ENCODE assay signal across 27 cellular contexts in genomic region chr15:39468828-39469227, GRCh38.
A peak's percentile ranks its signal among the peaks of the same experiment; 100 is the strongest.
DNase-seq lines count a peak whose midpoint lies in the region; ATAC-seq, FAIRE-seq and TF ChIP-seq lines count a peak whose summit lies in the region.
"Had no signal": no experiment of that assay in that cellular context is flagged by ENCODE, and none has a peak within 500 bp of the region (broad histone marks: within the 10 kb centered on the region; RNA-seq: fewer than 3 reads in every experiment).

No MANE protein-coding gene starts in this region.

- H3K9me1 ChIP-seq in endothelial cell of umbilical vein (replicated peaks; ENCODE audit: control insufficient read depth, extremely low read depth, insufficient read depth, low read length), result no peaks in the 10 kb centered on the region

- no peak overlapping the region for H3K4me3 Mint-ChIP-seq in naive thymus-derived CD4-positive, alpha-beta T cell
- H3K4me3 Mint-ChIP-seq: activated T-helper 17 cell treated with anti-CD3 and anti-CD28 coated beads, Interleukin-2, amount 50 U/mL, for 72 hours; naive B cell; stimulated activated memory B cell treated with anti-CD40 and anti-IgM and Interleukin-4, amounts not matched to agents 10 μg/mL and 1 μg/mL and 100 μg/mL, for 72 hours had no signal

- H3K27ac ChIP-seq in BLaER1 treated with 17β-estradiol and CSF1 and Interleukin-3, amounts not matched to agents 10 nM and 100 nM, result peak overlapping the region in 5 of 11 experiments; percentile 7 to 49 (median 14); a peak in 5 of 22 replicates
- H3K27ac ChIP-seq in endothelial cell of umbilical vein (ENCODE audit: insufficient read depth, low read depth, low read length), result peak overlapping the region; percentile 28
- H3K27ac ChIP-seq in naive thymus-derived CD4-positive, alpha-beta T cell (ENCODE audit: low read depth, low read length), result no peak overlapping the region
- H3K27ac ChIP-seq: BLaER1 had no signal

- H3K9ac ChIP-seq in BLaER1 treated with 17β-estradiol and CSF1 and Interleukin-3, amounts not matched to agents 10 nM and 100 nM, result no peak overlapping the region
- no peak overlapping the region for H3K9ac ChIP-seq in endothelial cell of umbilical vein (replicated peaks; ENCODE audit: extremely low read depth, insufficient read depth, low read length)
- H3K9ac ChIP-seq: BLaER1, SK-N-SH had no signal

- H3K4me1 Mint-ChIP-seq in naive thymus-derived CD4-positive, alpha-beta T cell, result no peaks in the 10 kb centered on the region
- H3K4me1 Mint-ChIP-seq: activated T-helper 17 cell treated with anti-CD3 and anti-CD28 coated beads, Interleukin-2, amount 50 U/mL, for 72 hours; naive B cell; stimulated activated memory B cell treated with anti-CD40 and anti-IgM and Interleukin-4, amounts not matched to agents 10 μg/mL and 1 μg/mL and 100 μg/mL, for 72 hours had no signal

- CTCF ChIA-PET in endothelial cell of umbilical vein (lab: Charles Lee), result interaction anchor here (0.9 to 2.2 kb wide), 2 partner anchors 10 to 39 kb away, joined by 3 to 7 read pairs; no protein-coding TSS in a partner anchor
- CTCF ChIA-PET in naive thymus-derived CD4-positive, alpha-beta T cell (lab: Charles Lee), result no interaction called here

- dilution Hi-C loops in endothelial cell of umbilical vein (cut with MboI; ENCODE audit: extremely low pct_ligation_motif_present, low sequenced_read_pairs), result no loop called here

- no peaks in the 10 kb centered on the region for H3K79me2 ChIP-seq in endothelial cell of umbilical vein (ENCODE audit: control insufficient read depth, insufficient read depth, low read length)

- no peak for FAIRE-seq in endothelial cell of umbilical vein (lab: Jason Lieb, UNC)
- FAIRE-seq: astrocyte, D721Med had no signal

- H3K4me1 ChIP-seq in BLaER1 treated with 17β-estradiol and CSF1 and Interleukin-3, amounts not matched to agents 10 nM and 100 nM, result peaks cover 24 to 71% (median 33%) of the 10 kb centered on the region in 10 experiments
- peaks cover 13% of the 10 kb centered on the region for H3K4me1 ChIP-seq in endothelial cell of umbilical vein (ENCODE audit: control insufficient read depth, extremely low read depth, insufficient read depth, low read length)
- H3K4me1 ChIP-seq in naive thymus-derived CD4-positive, alpha-beta T cell (ENCODE audit: control insufficient read depth in 2 of 2, insufficient read depth in 2 of 2, low read length in 2 of 2), result no peaks in the 10 kb centered on the region

- peak overlapping the region in 6 of 11 experiments; percentile 15 to 73 (median 63); a peak in 10 of 22 replicates for H3K4me2 ChIP-seq in BLaER1 treated with 17β-estradiol and CSF1 and Interleukin-3, amounts not matched to agents 10 nM and 100 nM
- H3K4me2 ChIP-seq in endothelial cell of umbilical vein (ENCODE audit: insufficient read depth, low read length), result no peak overlapping the region
- H3K4me2 ChIP-seq: BLaER1, SK-N-SH had no signal

- H3K27ac Mint-ChIP-seq in naive thymus-derived CD4-positive, alpha-beta T cell, result no peak overlapping the region
- H3K27ac Mint-ChIP-seq: activated naive CD4-positive, alpha-beta T cell treated with anti-CD3 and anti-CD28 coated beads, Interleukin-2, amount 50 U/mL, for 72 hours; activated T-helper 17 cell treated with anti-CD3 and anti-CD28 coated beads, Interleukin-2, amount 50 U/mL, for 72 hours; naive B cell; stimulated activated memory B cell treated with anti-CD40 and anti-IgM and Interleukin-4, amounts not matched to agents 10 μg/mL and 1 μg/mL and 100 μg/mL, for 72 hours had no signal

- H3K9me3 ChIP-seq in BLaER1 treated with 17β-estradiol and CSF1 and Interleukin-3, amounts not matched to agents 10 nM and 100 nM (replicated peaks in 1 of 11), result peaks cover 0 to 7% (median 4%) of the 10 kb centered on the region in 11 experiments; a peak in 5 of 22 replicates
- no peaks in the 10 kb centered on the region for H3K9me3 ChIP-seq in endothelial cell of umbilical vein (replicated peaks; ENCODE audit: control insufficient read depth, insufficient read depth, low read length)
- H3K9me3 ChIP-seq in naive thymus-derived CD4-positive, alpha-beta T cell (ENCODE audit: control insufficient read depth in 2 of 3, low read length in 3 of 3), result no peaks in the 10 kb centered on the region
- H3K9me3 ChIP-seq: SK-N-SH, thoracic aorta had no signal

- POLR2A ChIA-PET in endothelial cell of umbilical vein (lab: Charles Lee), result no interaction called here
- POLR2A ChIA-PET in naive thymus-derived CD4-positive, alpha-beta T cell (lab: Charles Lee), result interaction anchor here (0.6 kb wide), 1 partner anchor 607 kb away, joined by 3 read pairs; no protein-coding TSS in a partner anchor

- H3K27me3 ChIP-seq in BLaER1 treated with 17β-estradiol and CSF1 and Interleukin-3, amounts not matched to agents 10 nM and 100 nM, result no peaks in the 10 kb centered on the region
- no peaks in the 10 kb centered on the region for H3K27me3 ChIP-seq in endothelial cell of umbilical vein (ENCODE audit: control insufficient read depth in 2 of 2, insufficient read depth in 2 of 2, low read length in 2 of 2)
- peaks cover 0 to 2% of the 10 kb centered on the region in 2 donors for H3K27me3 ChIP-seq in naive thymus-derived CD4-positive, alpha-beta T cell (ENCODE audit: control insufficient read depth in 2 of 2, insufficient read depth in 2 of 2, low read length in 2 of 2)
- H3K27me3 ChIP-seq: BLaER1 had no signal

- peak overlapping the region; percentile 29 for H2AFZ ChIP-seq in endothelial cell of umbilical vein (ENCODE audit: low read depth, low read length)

- H3K36me3 Mint-ChIP-seq in naive thymus-derived CD4-positive, alpha-beta T cell, result no peaks in the 10 kb centered on the region
- H3K36me3 Mint-ChIP-seq: activated naive CD4-positive, alpha-beta T cell treated with anti-CD3 and anti-CD28 coated beads, Interleukin-2, amount 50 U/mL, for 72 hours; naive B cell; stimulated activated memory B cell treated with anti-CD40 and anti-IgM and Interleukin-4, amounts not matched to agents 10 μg/mL and 1 μg/mL and 100 μg/mL, for 72 hours had no signal

- ATAC-seq in naive thymus-derived CD4-positive, alpha-beta T cell, result peak; percentile 55
- ATAC-seq in GM21367 (IDR thresholded peaks at IDR 0.05; ENCODE audit: unreplicated experiment), result no peak
- ATAC-seq: activated naive CD4-positive, alpha-beta T cell treated with anti-CD3 and anti-CD28 coated beads, Interleukin-2, amount 50 U/mL, for 72 hours; activated T-helper 17 cell treated with anti-CD3 and anti-CD28 coated beads, Interleukin-2, amount 50 U/mL, for 72 hours; stimulated activated memory B cell treated with anti-CD40 and anti-IgM and Interleukin-4, amounts not matched to agents 10 μg/mL and 1 μg/mL and 100 μg/mL, for 72 hours had no signal

- intact Hi-C loops in endothelial cell of umbilical vein (cut with micrococcal nuclease), result loop anchor here (1.0 kb wide), 1 partner anchor 167 kb away; no protein-coding TSS in a partner anchor
- intact Hi-C loops in naive thymus-derived CD4-positive, alpha-beta T cell (cut with micrococcal nuclease), result no loop called here

- H3K27me3 Mint-ChIP-seq in naive thymus-derived CD4-positive, alpha-beta T cell, result peaks cover 0 to 12% (median 3%) of the 10 kb centered on the region in 5 donors

- H3K36me3 ChIP-seq in BLaER1 treated with 17β-estradiol and CSF1 and Interleukin-3, amounts not matched to agents 10 nM and 100 nM, result no peaks in the 10 kb centered on the region
- no peaks in the 10 kb centered on the region for H3K36me3 ChIP-seq in endothelial cell of umbilical vein (ENCODE audit: control insufficient read depth in 2 of 2, extremely low read depth in 1 of 2, insufficient read depth in 2 of 2, low read length in 2 of 2)
- no peaks in the 10 kb centered on the region for H3K36me3 ChIP-seq in naive thymus-derived CD4-positive, alpha-beta T cell (ENCODE audit: control insufficient read depth in 2 of 3, insufficient read depth in 3 of 3, low read length in 3 of 3)
- H3K36me3 ChIP-seq: BLaER1, thoracic aorta had no signal

- peaks cover 0 to 4% (median 0%) of the 10 kb centered on the region in 11 donors for H3K9me3 Mint-ChIP-seq in naive thymus-derived CD4-positive, alpha-beta T cell
- H3K9me3 Mint-ChIP-seq: naive B cell; stimulated activated memory B cell treated with anti-CD40 and anti-IgM and Interleukin-4, amounts not matched to agents 10 μg/mL and 1 μg/mL and 100 μg/mL, for 72 hours had no signal

- no TSS peak for BruUV-seq in endothelial cell of umbilical vein (replicated peaks; lab: Mats Ljungman, UMichigan)

- no peak for TF ChIP-seq CTCF in endothelial cell of umbilical vein (IDR thresholded peaks at IDR 0.05; ENCODE audit: extremely low read depth in 1 of 2, insufficient read depth in 1 of 2, low read depth in 1 of 2, low read length in 2 of 2)

- H3K4me3 ChIP-seq in BLaER1 treated with 17β-estradiol and CSF1 and Interleukin-3, amounts not matched to agents 10 nM and 100 nM, result no peak overlapping the region
- H3K4me3 ChIP-seq in endothelial cell of umbilical vein (replicated peaks in 1 of 3; ENCODE audit: insufficient read depth in 1 of 3, low read depth in 1 of 3, low read length in 3 of 3), result no peak overlapping the region
- no peak overlapping the region for H3K4me3 ChIP-seq in naive thymus-derived CD4-positive, alpha-beta T cell (ENCODE audit: low read length)
- H3K4me3 ChIP-seq: BLaER1, thoracic aorta had no signal

- DNase-seq in MV-4-11 (lab: John Stamatoyannopoulos, UW), result peak; percentile 80
- DNase-seq in endothelial cell of umbilical vein (ENCODE audit: low read depth, low spot score), result no peak
- DNase-seq in naive thymus-derived CD4-positive, alpha-beta T cell, result no peak
- DNase-seq in NCI-H2107 (lab: John Stamatoyannopoulos, UW), result no peak
- DNase-seq in NCI-H524 treated with DMSO at 0.1 percent for 48 hours (lab: John Stamatoyannopoulos, UW), result no peak
- no peak for DNase-seq in DMS53 treated with DMSO at 0.1 percent for 48 hours (lab: John Stamatoyannopoulos, UW; ENCODE audit: unreplicated experiment)
- DNase-seq: ACHN; activated CD4-positive, alpha-beta T cell treated with anti-CD3 and anti-CD28 coated beads, Interleukin-2, amount 50 U/mL, for 1 hour; caudate nucleus; head of caudate nucleus; mesendoderm; MM.1S; naive B cell; NCI-H1694 treated with DMSO at 0.1 percent for 48 hours; NCI-H526 treated with DMSO at 0.1 percent for 48 hours; RPMI8226; SK-N-SH; stimulated activated CD4-positive, alpha-beta T cell treated with anti-CD3 and anti-CD28 coated beads, Interleukin-2, amount 100 ng/mL, for 48 hours had no signal

- no peaks in the 10 kb centered on the region for H4K20me1 ChIP-seq in BLaER1 treated with 17β-estradiol and CSF1 and Interleukin-3, amounts not matched to agents 10 nM and 100 nM
- H4K20me1 ChIP-seq in endothelial cell of umbilical vein (replicated peaks; ENCODE audit: control insufficient read depth, extremely low read depth, insufficient read depth, low read length), result no peaks in the 10 kb centered on the region
- H4K20me1 ChIP-seq: BLaER1 had no signal

- TF ChIP-seq POLR2A in endothelial cell of umbilical vein (IDR thresholded peaks at IDR 0.05; ENCODE audit: low read depth, low read length), result no peak

TF ChIP-seq in endothelial cell of umbilical vein, 7 proteins besides CTCF, POLR2A, EP300 and RAD21 (continues in another document):
- no peak for TF ChIP-seq GATA2 (IDR thresholded peaks at IDR 0.05; ENCODE audit: insufficient read depth, insufficient read length, low read depth, low read length)
- no peak for TF ChIP-seq JUN (IDR thresholded peaks at IDR 0.05; ENCODE audit: borderline replicate concordance, insufficient read depth, insufficient read length, low read depth)
- TF ChIP-seq FOS (IDR thresholded peaks at IDR 0.05; ENCODE audit: borderline replicate concordance, insufficient read depth, low read length), result no peak
